25 cellular contexts compared by ENCODE assay signal in genomic region chr1:192862271-192862670, GRCh38.
"Had no signal": no experiment of that assay in that cellular context is flagged by ENCODE, and none has a peak within 500 bp of the region (broad histone marks: within the 10 kb centered on the region; RNA-seq: fewer than 3 reads in every experiment).

No MANE protein-coding gene starts in this region.

- DNase-seq: activated CD4-positive, alpha-beta T cell treated with anti-CD3 and anti-CD28 coated beads for 36 hours; activated CD4-positive, alpha-beta T cell treated with anti-CD3 and anti-CD28 coated beads, Interleukin-2, amount 10 ng/mL, durations not matched to agents 7 days and 5 days; activated CD4-positive, alpha-beta T cell treated with anti-CD3 and anti-CD28 coated beads, Interleukin-2, amount 50 U/mL, for 48 hours; activated CD8-positive, alpha-beta T cell treated with anti-CD3 and anti-CD28 coated beads, Interleukin-2, amount 10 ng/mL, durations not matched to agents 7 days and 5 days; activated gamma-delta T cell; activated naive CD4-positive, alpha-beta T cell treated with Interleukin-2 at 50 U/mL for 16 hours; activated naive CD8-positive, alpha-beta T cell treated with anti-CD3 and anti-CD28 coated beads, Interleukin-2, amount 10 ng/mL, durations not matched to agents 7 days and 5 days; activated T-cell treated with anti-CD3 and anti-CD28 coated beads, Interleukin-2, amount 50 U/mL, for 24 hours; caudate nucleus; cerebellar nuclear complex; NCI-H1105; NCI-H1417 treated with DMSO at 0.1 percent for 48 hours; NCI-H2081 treated with DMSO at 0.1 percent for 48 hours; NCI-H345; NCI-H524 treated with DMSO at 0.1 percent for 48 hours; Right ventricle myocardium superior; SJCRH30 had no signal

- H3K27ac ChIP-seq: KMS-11, RWPE1, SJCRH30, SK-N-MC had no signal

- ATAC-seq: activated CD4-positive, alpha-beta T cell treated with anti-CD3 and anti-CD28 coated beads for 36 hours; activated CD4-positive, CD25-positive, alpha-beta regulatory T cell treated with anti-CD3 and anti-CD28 coated beads, Interleukin-2, amount 50 U/mL, for 24 hours; activated CD8-positive, alpha-beta T cell treated with anti-CD3 and anti-CD28 coated beads, Interleukin-2, amount 10 ng/mL, durations not matched to agents 7 days and 5 days; WTC11 had no signal

- FAIRE-seq: astrocyte, bronchial epithelial cell, RCC 7860 had no signal
